In the genomic region with DNA sequence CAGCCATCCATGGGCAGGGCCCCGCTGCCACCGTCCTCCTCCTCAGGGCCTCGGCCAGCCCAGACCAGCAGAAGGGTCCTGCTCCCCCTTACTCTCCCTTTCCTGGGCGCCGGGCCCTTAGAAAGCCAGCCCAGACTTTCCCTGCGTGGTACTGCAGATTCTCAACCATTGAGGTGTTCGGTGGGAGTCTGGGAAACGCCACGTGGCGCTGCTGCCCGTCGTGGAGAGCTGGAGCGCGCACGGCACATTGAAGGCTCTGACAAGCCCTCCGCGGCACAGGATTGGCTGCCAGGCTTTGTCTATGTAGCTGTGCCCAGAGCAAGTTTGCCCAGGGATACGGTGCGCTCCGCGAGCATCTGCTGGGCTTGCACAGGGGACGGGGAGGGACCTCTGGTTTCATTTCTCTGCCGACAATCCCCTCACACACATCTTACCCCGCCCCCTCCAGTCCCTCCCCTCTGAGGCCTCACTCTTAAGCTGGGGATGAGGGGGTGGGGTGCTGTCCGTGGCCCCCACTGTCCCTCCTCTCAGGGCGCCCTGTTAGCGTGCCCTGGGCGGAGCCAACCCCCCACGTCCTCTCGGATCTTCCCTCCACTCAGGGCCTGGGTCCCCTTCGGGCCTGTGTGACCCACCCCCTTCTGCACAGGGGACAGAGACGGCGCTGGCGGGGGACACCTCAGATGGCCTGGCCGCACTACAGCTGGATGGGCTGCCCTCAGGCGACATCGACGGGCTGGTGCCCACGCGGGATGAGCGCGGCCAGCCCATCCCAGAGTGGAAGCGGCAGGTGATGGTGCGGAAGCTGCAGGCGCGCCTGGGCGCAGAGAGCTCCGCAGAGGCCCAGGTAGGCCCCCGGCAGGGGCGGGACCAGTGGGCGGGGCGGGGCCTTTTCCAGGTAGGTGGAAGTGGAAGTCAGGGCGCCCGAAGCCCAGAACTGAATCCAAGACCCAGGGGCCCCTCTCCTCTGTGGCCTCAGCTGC, we compare ENCODE assay signal across 1 cellular context.
TF ChIP-seq lines count a peak whose summit lies in the region.

No MANE protein-coding gene starts in this region.

TF ChIP-seq in H1, 55 proteins besides CTCF, POLR2A, EP300 and RAD21:
- TF ChIP-seq SIN3A (conservative IDR thresholded peaks at IDR 0.05 in 1 of 2, IDR thresholded peaks at IDR 0.05 in 1 of 2; ENCODE audit: low read depth in 1 of 2, low read length in 2 of 2): no peak
- no peak for TF ChIP-seq TAF1 (IDR thresholded peaks at IDR 0.05; ENCODE audit: low read depth, low read length)
TF ChIP-seq in H1: peak in this region for 0.
